Comparison of ENCODE assay signal across 8 cellular contexts in the genomic region with DNA sequence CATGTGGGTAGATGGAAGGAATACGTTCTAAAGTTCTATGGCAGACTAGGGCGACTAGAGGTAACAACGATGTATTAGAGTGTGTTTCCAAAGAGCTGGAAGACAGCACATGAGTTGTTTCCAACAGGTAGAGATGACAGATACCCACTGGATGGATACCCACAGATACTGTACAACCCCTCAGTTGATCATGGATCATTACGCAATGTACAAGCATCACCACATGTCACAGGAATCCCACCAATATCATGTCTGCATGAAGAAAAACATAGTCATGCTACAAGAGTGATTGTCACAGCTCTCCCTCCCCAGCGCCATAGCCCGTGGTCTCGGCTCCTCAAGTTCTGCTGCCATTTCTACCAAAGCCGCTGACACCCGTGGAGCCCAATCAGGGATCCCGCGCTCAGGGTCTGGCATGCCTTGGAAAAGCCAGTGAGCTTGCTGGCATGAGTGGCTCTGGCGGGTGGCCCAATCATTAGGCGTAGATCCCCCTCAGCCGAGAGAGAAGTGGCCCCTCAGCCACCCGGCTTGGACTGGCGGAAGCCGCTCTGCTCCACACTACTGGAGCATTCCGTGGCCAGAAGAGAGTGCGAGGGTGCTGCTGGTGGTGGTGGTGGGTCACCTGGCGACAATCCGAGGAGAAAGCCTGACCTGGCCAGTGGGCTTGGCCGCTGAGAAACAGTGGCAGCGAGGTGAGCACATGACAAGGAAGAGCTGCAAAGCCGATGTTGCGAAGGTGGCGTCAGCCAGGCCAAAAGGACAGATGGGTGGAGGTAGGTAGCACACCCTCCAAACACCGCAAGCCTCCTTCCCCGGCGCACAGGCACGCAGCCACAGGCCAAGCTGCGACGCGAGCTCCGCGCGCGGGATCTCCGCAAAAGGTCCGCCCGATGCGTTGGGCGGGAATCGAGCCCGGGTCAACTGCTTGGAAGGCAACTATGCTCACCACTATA.
DNase-seq lines count a peak whose midpoint lies in the region; ATAC-seq and TF ChIP-seq lines count a peak whose summit lies in the region.

No MANE protein-coding gene starts in this region.

- WGBS in right cardiac atrium, result 32% methylated on average over 44 of the region's 44 CpGs

- TF ChIP-seq CTCF in cardiac muscle cell (IDR thresholded peaks at IDR 0.05; ENCODE audit: low read depth, low read length), result no peak

- peak in 1 of 2 donors; percentile 22 for DNase-seq in cardiac muscle cell (ENCODE audit: low read depth in 1 of 2, low spot score in 1 of 2)
- no peak for DNase-seq in Right ventricle myocardium superior
- DNase-seq in activated CD8-positive, alpha-beta memory T cell treated with anti-CD3 and anti-CD28 coated beads for 24 hours, result peak; percentile 73
- peak in 1 of 3 donors; percentile 52 for DNase-seq in right cardiac atrium
- peak; percentile 8 to 27 for DNase-seq in stimulated activated CD4-positive, alpha-beta T cell treated with anti-CD3 and anti-CD28 coated beads, Interleukin-12 subunit alpha, Interleukin-12 subunit beta, amount 100 ng/mL, for 24 hours (ENCODE audit: low read depth in 2 of 2)
- no peak for DNase-seq in NOMO-1 treated with dmso at 0.1 percent for 144 hours (lab: John Stamatoyannopoulos, UW; ENCODE audit: unreplicated experiment)
- no peak for DNase-seq in AG20443 (ENCODE audit: low spot score)

- intact Hi-C loops in Right ventricle myocardium superior (cut with DNase I), result no loop called here
- intact Hi-C loops in right cardiac atrium (cut with DNase I), result no loop called here

- H3K27me3 ChIP-seq in cardiac muscle cell, result peaks cover 64% of the 10 kb centered on the region
- H3K27me3 ChIP-seq in right cardiac atrium (ENCODE audit: control insufficient read depth, insufficient read depth), result no peaks in the 10 kb centered on the region

- no peaks in the 10 kb centered on the region for H3K9me3 ChIP-seq in cardiac muscle cell (ENCODE audit: low read depth)
- H3K9me3 ChIP-seq in right cardiac atrium (ENCODE audit: control insufficient read depth, low read length), result peaks cover 2% of the 10 kb centered on the region

- H3K4me1 ChIP-seq in cardiac muscle cell (ENCODE audit: low read depth), result no peaks in the 10 kb centered on the region
- H3K4me1 ChIP-seq in right cardiac atrium (ENCODE audit: control insufficient read depth, insufficient read depth, low read length), result no peaks in the 10 kb centered on the region

- no peaks in the 10 kb centered on the region for H3K36me3 ChIP-seq in cardiac muscle cell

- H3K4me3 ChIP-seq in cardiac muscle cell (peak overlapping the region; percentile 57), right cardiac atrium (ENCODE audit: low read length) (peak overlapping the region; percentile 91)

- H3K27ac ChIP-seq in cardiac muscle cell (no peak overlapping the region), right cardiac atrium (ENCODE audit: low read length) (no peak overlapping the region)

- ATAC-seq in Right ventricle myocardium superior (ENCODE audit: poor library complexity) (no peak), right cardiac atrium (no peak), HG02884 (IDR thresholded peaks at IDR 0.05; ENCODE audit: unreplicated experiment) (no peak)

Comparison
In these comparisons a context has a peak if more than half of its experiments do, and no peak if none do; other contexts are left out.
1. DNase-seq: peak in activated CD8-positive, alpha-beta memory T cell treated with anti-CD3 and anti-CD28 coated beads for 24 hours (single experiment) and stimulated activated CD4-positive, alpha-beta T cell treated with anti-CD3 and anti-CD28 coated beads, Interleukin-12 subunit alpha, Interleukin-12 subunit beta, amount 100 ng/mL, for 24 hours (2 of 2); none in Right ventricle myocardium superior (single experiment), NOMO-1 treated with dmso at 0.1 percent for 144 hours (single experiment) and AG20443 (single experiment).